11 cellular contexts compared by ENCODE assay signal in genomic region chr15:77181305-77182074, GRCh38.
DNase-seq lines count a peak whose midpoint lies in the region; ATAC-seq and TF ChIP-seq lines count a peak whose summit lies in the region.
"Had no signal": no experiment of that assay in that cellular context is flagged by ENCODE, and none has a peak within 500 bp of the region (broad histone marks: within the 10 kb centered on the region; RNA-seq: fewer than 3 reads in every experiment).

No MANE protein-coding gene starts in this region.

- no peak for TF ChIP-seq CTCF in prostate gland (IDR thresholded peaks at IDR 0.05)

- peak overlapping the region in 2 of 8 donors; percentile 1 to 2 for H3K4me3 Mint-ChIP-seq in CD4-positive, alpha-beta memory T cell

- peak overlapping the region in 1 of 11 experiments; percentile 43; a peak in 1 of 22 replicates for H3K9ac ChIP-seq in BLaER1 treated with 17β-estradiol and CSF1 and Interleukin-3, amounts not matched to agents 10 nM and 100 nM

- no peaks in the 10 kb centered on the region for H4K20me1 ChIP-seq in BLaER1 treated with 17β-estradiol and CSF1 and Interleukin-3, amounts not matched to agents 10 nM and 100 nM

- DNase-seq in activated CD8-positive, alpha-beta memory T cell treated with anti-CD3 and anti-CD28 coated beads, Interleukin-2, amount 50 U/mL, for 24 hours (ENCODE audit: extremely low read depth), result peak; percentile 8
- DNase-seq in prostate gland (ENCODE audit: low spot score), result no peak
- DNase-seq in CD4-positive, alpha-beta memory T cell, result no peak
- no peak for DNase-seq in H7
- DNase-seq: retina had no signal

- no peak for TF ChIP-seq POLR2A in prostate gland (IDR thresholded peaks at IDR 0.05)

- POLR2A ChIA-PET in CD4-positive, alpha-beta memory T cell (lab: Charles Lee; ENCODE audit: partially characterized antibody), result no interaction called here

- H3K27ac Mint-ChIP-seq in CD4-positive, alpha-beta memory T cell, result peak overlapping the region in 3 of 7 donors; percentile 2 to 59 (median 55)

- peak overlapping the region in 5 of 11 experiments; percentile 11 to 34 (median 22); a peak in 5 of 22 replicates for H3K27ac ChIP-seq in BLaER1 treated with 17β-estradiol and CSF1 and Interleukin-3, amounts not matched to agents 10 nM and 100 nM
- H3K27ac ChIP-seq in prostate gland, result no peak overlapping the region
- H3K27ac ChIP-seq in CD4-positive, alpha-beta memory T cell (ENCODE audit: low read depth, low read length), result no peak overlapping the region
- H3K27ac ChIP-seq: SJSA1, thoracic aorta had no signal

- CTCF ChIA-PET in CD4-positive, alpha-beta memory T cell (lab: Charles Lee; ENCODE audit: partially characterized antibody), result no interaction called here

- ATAC-seq in GM19043 (IDR thresholded peaks at IDR 0.05; ENCODE audit: low read depth, unreplicated experiment), result peak; percentile 55
- peak; percentile 55 for ATAC-seq in HG03066 (IDR thresholded peaks at IDR 0.05; ENCODE audit: low read depth, unreplicated experiment)
- ATAC-seq in GM18873 (IDR thresholded peaks at IDR 0.05; ENCODE audit: low FRiP score, unreplicated experiment), result no peak

- peaks cover 0 to 12% of the 10 kb centered on the region in 2 donors for H3K36me3 Mint-ChIP-seq in CD4-positive, alpha-beta memory T cell

- no peaks in the 10 kb centered on the region for H3K27me3 ChIP-seq in BLaER1 treated with 17β-estradiol and CSF1 and Interleukin-3, amounts not matched to agents 10 nM and 100 nM
- no peaks in the 10 kb centered on the region for H3K27me3 ChIP-seq in prostate gland (replicated peaks; ENCODE audit: insufficient read depth)
- no peaks in the 10 kb centered on the region for H3K27me3 ChIP-seq in CD4-positive, alpha-beta memory T cell (ENCODE audit: insufficient read depth, low read length)
- no peaks in the 10 kb centered on the region for H3K27me3 ChIP-seq in H7 (ENCODE audit: control insufficient read depth, insufficient read depth, low read length)
- H3K27me3 ChIP-seq: SJSA1 had no signal

- intact Hi-C loops in prostate gland (cut with DNase I), result no loop called here
- intact Hi-C loops in CD4-positive, alpha-beta memory T cell (cut with micrococcal nuclease), result loop anchor here (10.0 kb wide), 1 partner anchor 313 kb away; no protein-coding TSS in a partner anchor

- peaks cover 11 to 33% (median 20%) of the 10 kb centered on the region in 4 donors for H3K4me1 Mint-ChIP-seq in CD4-positive, alpha-beta memory T cell

- H3K4me2 ChIP-seq in BLaER1 treated with 17β-estradiol and CSF1 and Interleukin-3, amounts not matched to agents 10 nM and 100 nM, result peak overlapping the region; percentile 49 to 94 (median 66)

- H3K27me3 Mint-ChIP-seq in CD4-positive, alpha-beta memory T cell, result no peaks in the 10 kb centered on the region

- no peak overlapping the region for H3K4me3 ChIP-seq in BLaER1 treated with 17β-estradiol and CSF1 and Interleukin-3, amounts not matched to agents 10 nM and 100 nM
- H3K4me3 ChIP-seq in prostate gland (no peak overlapping the region), H7 (ENCODE audit: insufficient read depth, low read depth, low read length) (no peak overlapping the region)
- H3K4me3 ChIP-seq in CD4-positive, alpha-beta memory T cell (ENCODE audit: low read length in 2 of 2), result no peak overlapping the region
- H3K4me3 ChIP-seq: SJSA1, thoracic aorta had no signal

- no peaks in the 10 kb centered on the region for H3K9me3 ChIP-seq in BLaER1 treated with 17β-estradiol and CSF1 and Interleukin-3, amounts not matched to agents 10 nM and 100 nM (replicated peaks in 1 of 11)
- H3K9me3 ChIP-seq in prostate gland, result no peaks in the 10 kb centered on the region
- no peaks in the 10 kb centered on the region for H3K9me3 ChIP-seq in CD4-positive, alpha-beta memory T cell (ENCODE audit: control insufficient read depth in 1 of 2, low read length in 2 of 2)
- H3K9me3 ChIP-seq: SJSA1, thoracic aorta had no signal

- 90% methylated on average over 5 of the region's 5 CpGs for WGBS in prostate gland

- peaks cover 17 to 81% (median 36%) of the 10 kb centered on the region in 10 experiments for H3K4me1 ChIP-seq in BLaER1 treated with 17β-estradiol and CSF1 and Interleukin-3, amounts not matched to agents 10 nM and 100 nM
- H3K4me1 ChIP-seq in prostate gland (replicated peaks), result no peaks in the 10 kb centered on the region
- peaks cover 14% of the 10 kb centered on the region for H3K4me1 ChIP-seq in CD4-positive, alpha-beta memory T cell (ENCODE audit: insufficient read depth, low read length)

- H3K36me3 ChIP-seq in BLaER1 treated with 17β-estradiol and CSF1 and Interleukin-3, amounts not matched to agents 10 nM and 100 nM, result peaks cover 0 to 18% (median 0%) of the 10 kb centered on the region in 11 experiments; a peak in 3 of 22 replicates
- no peaks in the 10 kb centered on the region for H3K36me3 ChIP-seq in prostate gland
- H3K36me3 ChIP-seq in CD4-positive, alpha-beta memory T cell (ENCODE audit: insufficient read depth, low read length), result no peaks in the 10 kb centered on the region
- no peaks in the 10 kb centered on the region for H3K36me3 ChIP-seq in H7 (replicated peaks; ENCODE audit: control insufficient read depth, insufficient read depth, low read length)
- H3K36me3 ChIP-seq: thoracic aorta had no signal

- no peaks in the 10 kb centered on the region for H3K9me3 Mint-ChIP-seq in CD4-positive, alpha-beta memory T cell
